9 cellular contexts compared by ENCODE assay signal in the genomic region with DNA sequence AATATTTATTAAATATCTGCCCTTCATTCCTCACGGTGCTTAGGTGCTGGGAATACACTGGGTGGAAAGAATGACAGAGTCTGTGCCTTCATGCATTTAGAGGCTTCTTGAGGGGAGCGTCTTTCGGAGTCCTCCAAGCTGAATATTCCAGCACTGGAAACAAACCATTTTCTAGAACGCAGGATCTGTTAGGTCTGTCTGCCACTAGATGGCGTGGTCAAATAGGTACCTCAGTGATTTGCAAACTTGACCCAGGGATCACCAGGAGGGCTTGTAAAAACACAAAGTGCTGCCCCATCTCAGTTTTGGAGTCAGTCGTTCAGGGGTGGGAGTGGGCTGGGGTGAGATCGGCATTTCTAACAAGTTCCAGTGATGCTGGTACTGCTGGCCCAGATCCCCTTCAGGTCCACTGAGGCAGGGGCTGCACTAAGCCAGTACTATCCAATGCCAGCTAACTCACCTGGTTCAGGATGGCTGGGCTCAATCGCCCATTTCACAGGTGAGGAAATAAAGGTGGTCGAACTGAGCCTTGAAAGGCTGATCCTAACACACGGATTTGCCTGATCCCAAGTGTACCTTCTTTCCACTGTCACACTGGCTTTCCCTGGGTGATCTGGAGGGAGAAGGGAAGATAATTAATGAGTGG. TPM values are rescaled to one million over a fixed set of nuclear protein-coding genes. Genes with fewer than 3 reads are reported as not detected.
DNase-seq lines count a peak whose midpoint lies in the region; ATAC-seq, FAIRE-seq and TF ChIP-seq lines count a peak whose summit lies in the region.
"Had no signal": no experiment of that assay in that cellular context is flagged by ENCODE, and none has a peak within 500 bp of the region (broad histone marks: within the 10 kb centered on the region; RNA-seq: fewer than 3 reads in every experiment).

No MANE protein-coding gene starts in this region.

- no peak for ATAC-seq in HG03432 (IDR thresholded peaks at IDR 0.05; ENCODE audit: unreplicated experiment)

- peak; percentile 44 for DNase-seq in Caki2 (ENCODE audit: low read depth)
- DNase-seq in HFF-Myc (ENCODE audit: extremely low read depth, low read depth), result peak; percentile 29
- DNase-seq in SK-MEL-5 (ENCODE audit: low read depth, low spot score), result peak; percentile 84
- DNase-seq in fibroblast of the aortic adventitia (ENCODE audit: low read depth), result peak; percentile 73
- DNase-seq in small intestine, result peak; percentile 37
- DNase-seq in stimulated activated CD4-positive, alpha-beta T cell treated with anti-CD3 and anti-CD28 coated beads, Interleukin-4, amount 100 ng/mL, for 1 hour, result no peak
- DNase-seq in activated T-cell treated with anti-CD3 and anti-CD28 coated beads for 4 hours, result no peak

- FAIRE-seq in small intestine (lab: Jason Lieb, UNC), result no peak

- H3K27ac ChIP-seq in small intestine (ENCODE audit: low read depth in 1 of 2, low read length in 1 of 2), result no peak overlapping the region
- H3K27ac ChIP-seq: SJSA1 had no signal

- H3K4me3 ChIP-seq in HFF-Myc (replicated peaks; ENCODE audit: low read depth, low read length) (no peak overlapping the region), fibroblast of the aortic adventitia (ENCODE audit: low read depth, low read length) (no peak overlapping the region), small intestine (ENCODE audit: low read depth in 1 of 2, low read length in 2 of 2) (no peak overlapping the region)
- H3K4me3 ChIP-seq: SJSA1 had no signal

- H3K27me3 ChIP-seq in small intestine (ENCODE audit: control insufficient read depth in 2 of 2, insufficient read depth in 2 of 2, low read length in 2 of 2), result no peaks in the 10 kb centered on the region
- H3K27me3 ChIP-seq: SJSA1 had no signal

- in situ Hi-C loops in Caki2 (cut with HindIII; ENCODE audit: low pct_unique_long_range_greater_than_20kb, low sequenced_read_pairs) (no loop called here), SK-MEL-5 (cut with HindIII; ENCODE audit: low pct_unique_long_range_greater_than_20kb, low sequenced_read_pairs) (no loop called here)

- TF ChIP-seq CTCF in HFF-Myc (IDR thresholded peaks at IDR 0.05; ENCODE audit: low read depth, low read length, missing control alignments) (peak; percentile 80), fibroblast of the aortic adventitia (IDR thresholded peaks at IDR 0.05; ENCODE audit: insufficient read depth, low read length) (peak; percentile 79)

- WGBS in small intestine, 3 donors, result 55 to 57% (median 56%) methylated on average over 10 of the region's 10 CpGs

- H3K36me3 ChIP-seq in small intestine (ENCODE audit: control insufficient read depth in 2 of 2, insufficient read depth in 2 of 2, low read length in 2 of 2), result no peaks in the 10 kb centered on the region
- H3K36me3 ChIP-seq: SJSA1 had no signal

- H3K9me3 ChIP-seq in small intestine (ENCODE audit: control insufficient read depth, low read depth), result no peaks in the 10 kb centered on the region
- H3K9me3 ChIP-seq: SJSA1 had no signal

- H3K4me1 ChIP-seq in small intestine (ENCODE audit: control insufficient read depth in 2 of 2, insufficient read depth in 1 of 2, low read depth in 1 of 2, low read length in 1 of 2), result no peaks in the 10 kb centered on the region

RNA-seq across cellular contexts. Expression of a gene that starts 14.8 kb away (rescaled TPM):
- total RNA-seq in Caki2 (2014; rRNA removed; shearing (Covaris generic); ENCODE audit: low replicate concordance), result 26.3 and 35.6 TPM in 2 replicates
- 33.6 and 39.4 TPM in 2 replicates for total RNA-seq in SK-MEL-5 (2014; rRNA removed; shearing (Covaris generic))
- 46.4 and 60.5 TPM in 2 replicates for polyA plus RNA-seq in SK-MEL-5 (2015; cell fraction: cytosol; rRNA removed)
- 41.2 and 47.9 TPM in 2 replicates for polyA plus RNA-seq in SK-MEL-5 (2015; cell fraction: nucleus; rRNA removed)
- total RNA-seq in fibroblast of the aortic adventitia (ENCODE audit: low replicate concordance), result 9.4 and 12.7 TPM in 2 replicates
- polyA plus RNA-seq in small intestine, result 1 to 10 TPM in 2 of 3 donors, under 1 TPM in 1; 0.45 to 3.0 (median 1.9) TPM

Comparison
In these comparisons a context has a peak if more than half of its experiments do, and no peak if none do; other contexts are left out.
1. DNase-seq: peak in Caki2 (single experiment), HFF-Myc (single experiment), SK-MEL-5 (single experiment), fibroblast of the aortic adventitia (single experiment) and small intestine (single experiment); none in stimulated activated CD4-positive, alpha-beta T cell treated with anti-CD3 and anti-CD28 coated beads, Interleukin-4, amount 100 ng/mL, for 1 hour (single experiment) and activated T-cell treated with anti-CD3 and anti-CD28 coated beads for 4 hours (single experiment).